Comparison of ENCODE assay signal across 1 cellular context in genomic region chr19:14496029-14496848, GRCh38.
A peak's percentile ranks its signal among the peaks of the same experiment; 100 is the strongest.
TF ChIP-seq lines count a peak whose summit lies in the region.

A gene with protein sequence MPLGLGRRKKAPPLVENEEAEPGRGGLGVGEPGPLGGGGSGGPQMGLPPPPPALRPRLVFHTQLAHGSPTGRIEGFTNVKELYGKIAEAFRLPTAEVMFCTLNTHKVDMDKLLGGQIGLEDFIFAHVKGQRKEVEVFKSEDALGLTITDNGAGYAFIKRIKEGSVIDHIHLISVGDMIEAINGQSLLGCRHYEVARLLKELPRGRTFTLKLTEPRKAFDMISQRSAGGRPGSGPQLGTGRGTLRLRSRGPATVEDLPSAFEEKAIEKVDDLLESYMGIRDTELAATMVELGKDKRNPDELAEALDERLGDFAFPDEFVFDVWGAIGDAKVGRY (minus strand): TSS chr19:14496127. CDS start chr19:14482976, 13,151 bp downstream.

TF ChIP-seq in HepG2, 621 proteins besides CTCF, POLR2A, EP300 and RAD21 (continued from another document and continues in another):
- TF ChIP-seq ZNF784 (CRISPR knock-in tag; IDR thresholded peaks at IDR 0.05; ENCODE audit: borderline replicate concordance) = no peak
- 0 out of 2 replicates have a peak, but pooled peaks have one; percentile 59 for TF ChIP-seq ZNF772 (CRISPR knock-in tag; IDR thresholded peaks at IDR 0.05)
- TF ChIP-seq, protein P1, sequence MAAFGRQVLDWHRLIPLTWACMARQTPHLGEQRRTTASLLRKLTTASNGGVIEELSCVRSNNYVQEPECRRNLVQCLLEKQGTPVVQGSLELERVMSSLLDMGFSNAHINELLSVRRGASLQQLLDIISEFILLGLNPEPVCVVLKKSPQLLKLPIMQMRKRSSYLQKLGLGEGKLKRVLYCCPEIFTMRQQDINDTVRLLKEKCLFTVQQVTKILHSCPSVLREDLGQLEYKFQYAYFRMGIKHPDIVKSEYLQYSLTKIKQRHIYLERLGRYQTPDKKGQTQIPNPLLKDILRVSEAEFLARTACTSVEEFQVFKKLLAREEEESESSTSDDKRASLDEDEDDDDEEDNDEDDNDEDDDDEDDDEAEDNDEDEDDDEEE (CRISPR knock-in tag; IDR thresholded peaks at IDR 0.05) = no peak
- TF ChIP-seq HIVEP1 (CRISPR knock-in tag; IDR thresholded peaks at IDR 0.05) = peak; percentile 91
- 0 out of 2 replicates have a peak, but pooled peaks have one; percentile 61 for TF ChIP-seq REL (CRISPR knock-in tag; conservative IDR thresholded peaks at IDR 0.05)
- peak; percentile 58 for TF ChIP-seq ARNT2 (CRISPR knock-in tag; IDR thresholded peaks at IDR 0.05; ENCODE audit: low read depth)
- peak; percentile 28 for TF ChIP-seq CBX1 (IDR thresholded peaks at IDR 0.05; ENCODE audit: low read depth)
- peak; percentile 56 for TF ChIP-seq SALL2 (CRISPR knock-in tag; IDR thresholded peaks at IDR 0.05)
- TF ChIP-seq KLF15 (CRISPR knock-in tag; IDR thresholded peaks at IDR 0.05; ENCODE audit: borderline replicate concordance) = 0 out of 2 replicates have a peak, but pooled peaks have one; percentile 61
- TF ChIP-seq ZNF136 (CRISPR knock-in tag; IDR thresholded peaks at IDR 0.05; ENCODE audit: low read depth) = 0 out of 2 replicates have a peak, but pooled peaks have one; percentile 31
- no peak for TF ChIP-seq PRPF4 (IDR thresholded peaks at IDR 0.05; ENCODE audit: low read depth, low read length, poor library complexity, severe bottlenecking)
- TF ChIP-seq LBX2 (CRISPR knock-in tag; IDR thresholded peaks at IDR 0.05; ENCODE audit: borderline replicate concordance) = no peak
- no peak; the same call in 1 of the 2 replicates for TF ChIP-seq CEBPG (CRISPR knock-in tag; IDR thresholded peaks at IDR 0.05)
- peak; percentile 78 for TF ChIP-seq ZFY (CRISPR knock-in tag; IDR thresholded peaks at IDR 0.05)
- TF ChIP-seq ZNF264 (CRISPR knock-in tag; IDR thresholded peaks at IDR 0.05) = peak; percentile 25; the same call in 1 of the 2 replicates
- no peak for TF ChIP-seq ZNF768 (CRISPR knock-in tag; IDR thresholded peaks at IDR 0.05)
- TF ChIP-seq WIZ (CRISPR knock-in tag; IDR thresholded peaks at IDR 0.05) = no peak
- TF ChIP-seq KDM5B (CRISPR knock-in tag; IDR thresholded peaks at IDR 0.05; ENCODE audit: borderline replicate concordance) = peak; percentile 37; the same call in 1 of the 2 replicates
- 0 out of 2 replicates have a peak, but pooled peaks have one; percentile 27 for TF ChIP-seq ZNF747 (CRISPR knock-in tag; IDR thresholded peaks at IDR 0.05; ENCODE audit: borderline replicate concordance)
- TF ChIP-seq FOXA1 (IDR thresholded peaks at IDR 0.05) = no peak
- TF ChIP-seq FOXA1 (CRISPR knock-in tag; IDR thresholded peaks at IDR 0.05) = no peak
- TF ChIP-seq, protein P2, sequence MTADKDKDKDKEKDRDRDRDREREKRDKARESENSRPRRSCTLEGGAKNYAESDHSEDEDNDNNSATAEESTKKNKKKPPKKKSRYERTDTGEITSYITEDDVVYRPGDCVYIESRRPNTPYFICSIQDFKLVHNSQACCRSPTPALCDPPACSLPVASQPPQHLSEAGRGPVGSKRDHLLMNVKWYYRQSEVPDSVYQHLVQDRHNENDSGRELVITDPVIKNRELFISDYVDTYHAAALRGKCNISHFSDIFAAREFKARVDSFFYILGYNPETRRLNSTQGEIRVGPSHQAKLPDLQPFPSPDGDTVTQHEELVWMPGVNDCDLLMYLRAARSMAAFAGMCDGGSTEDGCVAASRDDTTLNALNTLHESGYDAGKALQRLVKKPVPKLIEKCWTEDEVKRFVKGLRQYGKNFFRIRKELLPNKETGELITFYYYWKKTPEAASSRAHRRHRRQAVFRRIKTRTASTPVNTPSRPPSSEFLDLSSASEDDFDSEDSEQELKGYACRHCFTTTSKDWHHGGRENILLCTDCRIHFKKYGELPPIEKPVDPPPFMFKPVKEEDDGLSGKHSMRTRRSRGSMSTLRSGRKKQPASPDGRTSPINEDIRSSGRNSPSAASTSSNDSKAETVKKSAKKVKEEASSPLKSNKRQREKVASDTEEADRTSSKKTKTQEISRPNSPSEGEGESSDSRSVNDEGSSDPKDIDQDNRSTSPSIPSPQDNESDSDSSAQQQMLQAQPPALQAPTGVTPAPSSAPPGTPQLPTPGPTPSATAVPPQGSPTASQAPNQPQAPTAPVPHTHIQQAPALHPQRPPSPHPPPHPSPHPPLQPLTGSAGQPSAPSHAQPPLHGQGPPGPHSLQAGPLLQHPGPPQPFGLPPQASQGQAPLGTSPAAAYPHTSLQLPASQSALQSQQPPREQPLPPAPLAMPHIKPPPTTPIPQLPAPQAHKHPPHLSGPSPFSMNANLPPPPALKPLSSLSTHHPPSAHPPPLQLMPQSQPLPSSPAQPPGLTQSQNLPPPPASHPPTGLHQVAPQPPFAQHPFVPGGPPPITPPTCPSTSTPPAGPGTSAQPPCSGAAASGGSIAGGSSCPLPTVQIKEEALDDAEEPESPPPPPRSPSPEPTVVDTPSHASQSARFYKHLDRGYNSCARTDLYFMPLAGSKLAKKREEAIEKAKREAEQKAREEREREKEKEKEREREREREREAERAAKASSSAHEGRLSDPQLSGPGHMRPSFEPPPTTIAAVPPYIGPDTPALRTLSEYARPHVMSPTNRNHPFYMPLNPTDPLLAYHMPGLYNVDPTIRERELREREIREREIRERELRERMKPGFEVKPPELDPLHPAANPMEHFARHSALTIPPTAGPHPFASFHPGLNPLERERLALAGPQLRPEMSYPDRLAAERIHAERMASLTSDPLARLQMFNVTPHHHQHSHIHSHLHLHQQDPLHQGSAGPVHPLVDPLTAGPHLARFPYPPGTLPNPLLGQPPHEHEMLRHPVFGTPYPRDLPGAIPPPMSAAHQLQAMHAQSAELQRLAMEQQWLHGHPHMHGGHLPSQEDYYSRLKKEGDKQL (CRISPR knock-in tag; IDR thresholded peaks at IDR 0.05; ENCODE audit: low read depth) = no peak; the same call in 1 of the 2 replicates
- TF ChIP-seq, protein P3, sequence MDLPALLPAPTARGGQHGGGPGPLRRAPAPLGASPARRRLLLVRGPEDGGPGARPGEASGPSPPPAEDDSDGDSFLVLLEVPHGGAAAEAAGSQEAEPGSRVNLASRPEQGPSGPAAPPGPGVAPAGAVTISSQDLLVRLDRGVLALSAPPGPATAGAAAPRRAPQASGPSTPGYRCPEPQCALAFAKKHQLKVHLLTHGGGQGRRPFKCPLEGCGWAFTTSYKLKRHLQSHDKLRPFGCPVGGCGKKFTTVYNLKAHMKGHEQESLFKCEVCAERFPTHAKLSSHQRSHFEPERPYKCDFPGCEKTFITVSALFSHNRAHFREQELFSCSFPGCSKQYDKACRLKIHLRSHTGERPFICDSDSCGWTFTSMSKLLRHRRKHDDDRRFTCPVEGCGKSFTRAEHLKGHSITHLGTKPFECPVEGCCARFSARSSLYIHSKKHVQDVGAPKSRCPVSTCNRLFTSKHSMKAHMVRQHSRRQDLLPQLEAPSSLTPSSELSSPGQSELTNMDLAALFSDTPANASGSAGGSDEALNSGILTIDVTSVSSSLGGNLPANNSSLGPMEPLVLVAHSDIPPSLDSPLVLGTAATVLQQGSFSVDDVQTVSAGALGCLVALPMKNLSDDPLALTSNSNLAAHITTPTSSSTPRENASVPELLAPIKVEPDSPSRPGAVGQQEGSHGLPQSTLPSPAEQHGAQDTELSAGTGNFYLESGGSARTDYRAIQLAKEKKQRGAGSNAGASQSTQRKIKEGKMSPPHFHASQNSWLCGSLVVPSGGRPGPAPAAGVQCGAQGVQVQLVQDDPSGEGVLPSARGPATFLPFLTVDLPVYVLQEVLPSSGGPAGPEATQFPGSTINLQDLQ (CRISPR knock-in tag; IDR thresholded peaks at IDR 0.05) = no peak
- peak; percentile 31; the same call in 1 of the 2 replicates for TF ChIP-seq MTA1 (CRISPR knock-in tag; IDR thresholded peaks at IDR 0.05; ENCODE audit: borderline replicate concordance)
- no peak for TF ChIP-seq ZNF713 (CRISPR knock-in tag; IDR thresholded peaks at IDR 0.05)
- TF ChIP-seq ZZZ3 (CRISPR knock-in tag; IDR thresholded peaks at IDR 0.05; ENCODE audit: borderline replicate concordance) = no peak
- no peak for TF ChIP-seq HIC2 (CRISPR knock-in tag; IDR thresholded peaks at IDR 0.05; ENCODE audit: low read depth)
- no peak for TF ChIP-seq MEIS2 (CRISPR knock-in tag; IDR thresholded peaks at IDR 0.05)
- TF ChIP-seq PCBP1 (IDR thresholded peaks at IDR 0.05; ENCODE audit: borderline replicate concordance, low read depth, low read length) = peak; percentile 98
- TF ChIP-seq, protein P4, sequence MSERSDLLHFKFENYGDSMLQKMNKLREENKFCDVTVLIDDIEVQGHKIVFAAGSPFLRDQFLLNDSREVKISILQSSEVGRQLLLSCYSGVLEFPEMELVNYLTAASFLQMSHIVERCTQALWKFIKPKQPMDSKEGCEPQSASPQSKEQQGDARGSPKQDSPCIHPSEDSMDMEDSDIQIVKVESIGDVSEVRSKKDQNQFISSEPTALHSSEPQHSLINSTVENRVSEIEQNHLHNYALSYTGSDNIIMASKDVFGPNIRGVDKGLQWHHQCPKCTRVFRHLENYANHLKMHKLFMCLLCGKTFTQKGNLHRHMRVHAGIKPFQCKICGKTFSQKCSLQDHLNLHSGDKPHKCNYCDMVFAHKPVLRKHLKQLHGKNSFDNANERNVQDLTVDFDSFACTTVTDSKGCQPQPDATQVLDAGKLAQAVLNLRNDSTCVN (CRISPR knock-in tag; IDR thresholded peaks at IDR 0.05; ENCODE audit: borderline replicate concordance) = 0 out of 2 replicates have a peak, but pooled peaks have one; percentile 62
- no peak for TF ChIP-seq EZH2 (conservative IDR thresholded peaks at IDR 0.05; ENCODE audit: low read depth, low read length)
- TF ChIP-seq ZNF616 (CRISPR knock-in tag; IDR thresholded peaks at IDR 0.05; ENCODE audit: low read depth) = no peak
- TF ChIP-seq KMT2A (CRISPR knock-in tag; IDR thresholded peaks at IDR 0.05) = no peak; the same call in 1 of the 2 replicates
- no peak for TF ChIP-seq NKX3-1 (CRISPR knock-in tag; IDR thresholded peaks at IDR 0.05)
- TF ChIP-seq BRCA1 (CRISPR knock-in tag; IDR thresholded peaks at IDR 0.05) = no peak
- no peak for TF ChIP-seq MAFF (IDR thresholded peaks at IDR 0.05; ENCODE audit: low read depth, low read length)
- TF ChIP-seq KDM2A (CRISPR knock-in tag; IDR thresholded peaks at IDR 0.05; ENCODE audit: borderline replicate concordance, low read depth) = peak; percentile 73; the same call in 1 of the 2 replicates
- TF ChIP-seq HHEX (CRISPR knock-in tag; IDR thresholded peaks at IDR 0.05) = no peak
- peak; percentile 85; the same call in 1 of the 2 replicates for TF ChIP-seq YEATS2 (CRISPR knock-in tag; IDR thresholded peaks at IDR 0.05; ENCODE audit: borderline replicate concordance)
- TF ChIP-seq TFDP1 (CRISPR knock-in tag; IDR thresholded peaks at IDR 0.05; ENCODE audit: borderline replicate concordance) = peak; percentile 81; the same call in 1 of the 2 replicates
- no peak for TF ChIP-seq TMF1 (CRISPR knock-in tag; IDR thresholded peaks at IDR 0.05; ENCODE audit: low read depth)
- 0 out of 2 replicates have a peak, but pooled peaks have one; percentile 26 for TF ChIP-seq JUND (CRISPR knock-in tag; IDR thresholded peaks at IDR 0.05)
- peak; percentile 49; the same call in 1 of the 2 replicates for TF ChIP-seq KAT7 (CRISPR knock-in tag; IDR thresholded peaks at IDR 0.05; ENCODE audit: borderline replicate concordance)
- peak; percentile 88 for TF ChIP-seq RAD51 (IDR thresholded peaks at IDR 0.05; ENCODE audit: borderline replicate concordance)
- TF ChIP-seq ZNF432 (CRISPR knock-in tag; IDR thresholded peaks at IDR 0.05; ENCODE audit: borderline replicate concordance) = no peak
- TF ChIP-seq, protein P5, sequence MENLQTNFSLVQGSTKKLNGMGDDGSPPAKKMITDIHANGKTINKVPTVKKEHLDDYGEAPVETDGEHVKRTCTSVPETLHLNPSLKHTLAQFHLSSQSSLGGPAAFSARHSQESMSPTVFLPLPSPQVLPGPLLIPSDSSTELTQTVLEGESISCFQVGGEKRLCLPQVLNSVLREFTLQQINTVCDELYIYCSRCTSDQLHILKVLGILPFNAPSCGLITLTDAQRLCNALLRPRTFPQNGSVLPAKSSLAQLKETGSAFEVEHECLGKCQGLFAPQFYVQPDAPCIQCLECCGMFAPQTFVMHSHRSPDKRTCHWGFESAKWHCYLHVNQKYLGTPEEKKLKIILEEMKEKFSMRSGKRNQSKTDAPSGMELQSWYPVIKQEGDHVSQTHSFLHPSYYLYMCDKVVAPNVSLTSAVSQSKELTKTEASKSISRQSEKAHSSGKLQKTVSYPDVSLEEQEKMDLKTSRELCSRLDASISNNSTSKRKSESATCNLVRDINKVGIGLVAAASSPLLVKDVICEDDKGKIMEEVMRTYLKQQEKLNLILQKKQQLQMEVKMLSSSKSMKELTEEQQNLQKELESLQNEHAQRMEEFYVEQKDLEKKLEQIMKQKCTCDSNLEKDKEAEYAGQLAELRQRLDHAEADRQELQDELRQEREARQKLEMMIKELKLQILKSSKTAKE (CRISPR knock-in tag; IDR thresholded peaks at IDR 0.05; ENCODE audit: borderline replicate concordance) = peak; percentile 87
- no peak for TF ChIP-seq IKZF1 (IDR thresholded peaks at IDR 0.05)
- no peak for TF ChIP-seq GTF2F1 (IDR thresholded peaks at IDR 0.05; ENCODE audit: low read length)
- TF ChIP-seq ZNF256 (CRISPR knock-in tag; conservative IDR thresholded peaks at IDR 0.05) = no peak
- peak; percentile 91 for TF ChIP-seq HNRNPLL (IDR thresholded peaks at IDR 0.05; ENCODE audit: low read depth, low read length, poor library complexity, severe bottlenecking)
